16 cellular contexts compared by ENCODE assay signal in the genomic region with DNA sequence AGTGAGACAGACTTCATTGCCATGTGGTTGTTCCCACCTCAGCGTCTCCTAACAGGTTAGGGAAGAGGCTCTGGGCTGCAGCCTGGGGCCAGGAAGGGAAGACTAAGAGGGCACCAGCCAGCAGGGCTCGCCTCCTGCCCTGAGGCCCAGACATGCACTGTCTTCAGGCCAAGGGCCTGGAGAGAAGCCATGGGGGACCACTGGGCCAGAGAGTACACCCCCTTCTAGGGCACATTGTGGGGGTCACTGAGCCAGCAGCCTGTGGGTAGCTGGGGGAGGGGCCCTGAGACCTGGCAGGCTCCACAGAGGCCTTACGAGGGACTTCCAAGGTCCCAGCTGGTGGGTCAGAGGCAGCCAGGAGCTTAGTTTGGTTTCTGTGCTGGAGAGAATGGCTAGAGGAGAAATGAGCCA.
"Had no signal": no experiment of that assay in that cellular context is flagged by ENCODE, and none has a peak within 500 bp of the region (broad histone marks: within the 10 kb centered on the region; RNA-seq: fewer than 3 reads in every experiment).

No MANE protein-coding gene starts in this region.

- ATAC-seq: right lobe of liver had no signal

- H3K27me3 Mint-ChIP-seq: dendritic cell treated with granulocyte-macrophage colony-stimulating factor and Interleukin-4, amounts not matched to agents 40 ng/mL and 50 ng/mL, for 4 days had no signal

- H3K4me3 ChIP-seq: esophagus squamous epithelium, prostate gland, right lobe of liver, SJCRH30, thyroid gland had no signal

- H3K27me3 ChIP-seq: esophagus squamous epithelium, right lobe of liver, SJCRH30, thyroid gland had no signal

- H3K27ac ChIP-seq: right lobe of liver, SJCRH30, thyroid gland had no signal

- H3K36me3 ChIP-seq: prostate gland, right lobe of liver, thyroid gland had no signal

- H3K4me3 Mint-ChIP-seq: dendritic cell treated with granulocyte-macrophage colony-stimulating factor and Interleukin-4, amounts not matched to agents 40 ng/mL and 50 ng/mL, for 4 days; neural crest cell had no signal

- H3K4me1 ChIP-seq: prostate gland, right lobe of liver, SJCRH30 had no signal

- DNase-seq: activated CD4-positive, alpha-beta T cell treated with anti-CD3 and anti-CD28 coated beads, Interleukin-2, amount 50 U/mL, for 4 hours; activated naive CD4-positive, alpha-beta T cell treated with Interleukin-2 at 50 U/mL for 16 hours; aorta; effector memory CD4-positive, alpha-beta T cell; esophagus squamous epithelium; mammary epithelial cell; right lobe of liver; SJCRH30; small intestine; stimulated activated CD4-positive, alpha-beta T cell treated with anti-CD3 and anti-CD28 coated beads, Interleukin-4, amount 100 ng/mL, for 1 hour; T-helper 2 cell; thyroid gland had no signal

- H3K27ac Mint-ChIP-seq: activated T-helper 2 cell treated with anti-CD3 and anti-CD28 coated beads, Interferon-gamma antibody, Interleukin-2, Interleukin-4, amounts not matched to agents 10 μg/mL and 5 μg/mL and 100 μg/mL, durations not matched to agents 14 hours and 24 hours and 36 hours; dendritic cell treated with granulocyte-macrophage colony-stimulating factor and Interleukin-4, amounts not matched to agents 40 ng/mL and 50 ng/mL, for 4 days had no signal

- H3K9me3 Mint-ChIP-seq: activated T-helper 2 cell treated with anti-CD3 and anti-CD28 coated beads, Interferon-gamma antibody, Interleukin-2, Interleukin-4, amounts not matched to agents 10 μg/mL and 5 μg/mL and 100 μg/mL, durations not matched to agents 14 hours and 24 hours and 36 hours; dendritic cell treated with granulocyte-macrophage colony-stimulating factor and Interleukin-4, amounts not matched to agents 40 ng/mL and 50 ng/mL, for 4 days; neural crest cell had no signal

- H3K9me3 ChIP-seq: esophagus squamous epithelium, prostate gland, right lobe of liver, SJCRH30, thyroid gland had no signal
